ENCODE assay signal across 1 cellular context in the genomic region with DNA sequence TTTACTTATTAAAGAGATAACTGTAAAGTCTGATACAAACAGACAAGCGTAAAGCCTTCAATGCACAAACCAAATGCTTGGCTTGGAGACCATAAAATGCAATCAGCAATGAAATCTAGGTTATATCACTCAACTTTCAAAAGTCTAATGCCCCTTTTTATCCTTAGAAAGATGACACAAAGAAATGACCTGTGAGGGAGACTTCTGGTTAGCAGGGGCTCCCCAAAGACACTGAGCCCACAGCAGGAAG.
TF ChIP-seq lines count a peak whose summit lies in the region.

No MANE protein-coding gene starts in this region.

TF ChIP-seq in GM12878, 131 proteins besides CTCF, POLR2A, EP300 and RAD21 (continued from another document and continues in another):
- no peak for TF ChIP-seq CHD2 (IDR thresholded peaks at IDR 0.05; ENCODE audit: borderline replicate concordance, low read depth, low read length)
- no peak for TF ChIP-seq SMC3 (IDR thresholded peaks at IDR 0.05; ENCODE audit: borderline replicate concordance, low read length)
- TF ChIP-seq SPI1 (IDR thresholded peaks at IDR 0.05; ENCODE audit: borderline replicate concordance, insufficient read depth, low read depth, low read length): 0 out of 2 replicates have a peak, but pooled peaks have one; percentile 59
- TF ChIP-seq NR2F1 (conservative IDR thresholded peaks at IDR 0.05): peak; percentile 56; the same call in 1 of the 2 replicates
- TF ChIP-seq FOXM1 (IDR thresholded peaks at IDR 0.05; ENCODE audit: low read depth, low read length): no peak
- TF ChIP-seq SUZ12 (IDR thresholded peaks at IDR 0.05; ENCODE audit: unreplicated experiment): no peak
- no peak for TF ChIP-seq ZNF622 (IDR thresholded peaks at IDR 0.05)
- TF ChIP-seq, protein P1, sequence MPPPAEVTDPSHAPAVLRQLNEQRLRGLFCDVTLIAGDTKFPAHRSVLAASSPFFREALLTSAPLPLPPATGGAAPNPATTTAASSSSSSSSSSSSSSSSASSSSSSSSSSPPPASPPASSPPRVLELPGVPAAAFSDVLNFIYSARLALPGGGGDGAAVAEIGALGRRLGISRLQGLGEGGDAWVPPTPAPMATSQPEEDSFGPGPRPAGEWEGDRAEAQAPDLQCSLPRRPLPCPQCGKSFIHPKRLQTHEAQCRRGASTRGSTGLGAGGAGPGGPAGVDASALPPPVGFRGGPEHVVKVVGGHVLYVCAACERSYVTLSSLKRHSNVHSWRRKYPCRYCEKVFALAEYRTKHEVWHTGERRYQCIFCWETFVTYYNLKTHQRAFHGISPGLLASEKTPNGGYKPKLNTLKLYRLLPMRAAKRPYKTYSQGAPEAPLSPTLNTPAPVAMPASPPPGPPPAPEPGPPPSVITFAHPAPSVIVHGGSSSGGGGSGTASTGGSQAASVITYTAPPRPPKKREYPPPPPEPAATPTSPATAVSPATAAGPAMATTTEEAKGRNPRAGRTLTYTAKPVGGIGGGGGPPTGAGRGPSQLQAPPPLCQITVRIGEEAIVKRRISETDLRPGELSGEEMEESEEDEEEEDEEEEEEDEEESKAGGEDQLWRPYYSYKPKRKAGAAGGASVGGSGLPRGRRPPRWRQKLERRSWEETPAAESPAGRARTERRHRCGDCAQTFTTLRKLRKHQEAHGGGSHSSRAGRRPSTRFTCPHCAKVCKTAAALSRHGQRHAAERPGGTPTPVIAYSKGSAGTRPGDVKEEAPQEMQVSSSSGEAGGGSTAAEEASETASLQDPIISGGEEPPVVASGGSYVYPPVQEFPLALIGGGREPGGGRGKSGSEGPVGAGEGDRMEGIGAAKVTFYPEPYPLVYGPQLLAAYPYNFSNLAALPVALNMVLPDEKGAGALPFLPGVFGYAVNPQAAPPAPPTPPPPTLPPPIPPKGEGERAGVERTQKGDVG (CRISPR knock-in tag; IDR thresholded peaks at IDR 0.05): no peak
- TF ChIP-seq, protein P2, sequence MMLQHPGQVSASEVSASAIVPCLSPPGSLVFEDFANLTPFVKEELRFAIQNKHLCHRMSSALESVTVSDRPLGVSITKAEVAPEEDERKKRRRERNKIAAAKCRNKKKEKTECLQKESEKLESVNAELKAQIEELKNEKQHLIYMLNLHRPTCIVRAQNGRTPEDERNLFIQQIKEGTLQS (IDR thresholded peaks at IDR 0.05; ENCODE audit: borderline replicate concordance, extremely low read depth, low read depth, low read length): no peak
- TF ChIP-seq SREBF1 (IDR thresholded peaks at IDR 0.05; ENCODE audit: low read length): no peak
- TF ChIP-seq, protein P3, sequence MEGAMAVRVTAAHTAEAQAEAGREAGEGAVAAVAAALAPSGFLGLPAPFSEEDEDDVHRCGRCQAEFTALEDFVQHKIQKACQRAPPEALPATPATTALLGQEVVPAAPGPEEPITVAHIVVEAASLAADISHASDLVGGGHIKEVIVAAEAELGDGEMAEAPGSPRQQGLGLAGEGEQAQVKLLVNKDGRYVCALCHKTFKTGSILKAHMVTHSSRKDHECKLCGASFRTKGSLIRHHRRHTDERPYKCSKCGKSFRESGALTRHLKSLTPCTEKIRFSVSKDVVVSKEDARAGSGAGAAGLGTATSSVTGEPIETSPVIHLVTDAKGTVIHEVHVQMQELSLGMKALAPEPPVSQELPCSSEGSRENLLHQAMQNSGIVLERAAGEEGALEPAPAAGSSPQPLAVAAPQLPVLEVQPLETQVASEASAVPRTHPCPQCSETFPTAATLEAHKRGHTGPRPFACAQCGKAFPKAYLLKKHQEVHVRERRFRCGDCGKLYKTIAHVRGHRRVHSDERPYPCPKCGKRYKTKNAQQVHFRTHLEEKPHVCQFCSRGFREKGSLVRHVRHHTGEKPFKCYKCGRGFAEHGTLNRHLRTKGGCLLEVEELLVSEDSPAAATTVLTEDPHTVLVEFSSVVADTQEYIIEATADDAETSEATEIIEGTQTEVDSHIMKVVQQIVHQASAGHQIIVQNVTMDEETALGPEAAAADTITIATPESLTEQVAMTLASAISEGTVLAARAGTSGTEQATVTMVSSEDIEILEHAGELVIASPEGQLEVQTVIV (IDR thresholded peaks at IDR 0.05; ENCODE audit: borderline replicate concordance, partially characterized antibody): no peak
- TF ChIP-seq IKZF1 (conservative IDR thresholded peaks at IDR 0.05): no peak; the same call in 1 of the 2 replicates
- peak; percentile 5 for TF ChIP-seq SMAD1 (IDR thresholded peaks at IDR 0.05; ENCODE audit: low read depth, partially characterized antibody)
- no peak for TF ChIP-seq BMI1 (IDR thresholded peaks at IDR 0.05; ENCODE audit: borderline replicate concordance)
- peak; percentile 81; the same call in 1 of the 2 replicates for TF ChIP-seq PML (IDR thresholded peaks at IDR 0.05; ENCODE audit: low read length)
- TF ChIP-seq, protein P4, sequence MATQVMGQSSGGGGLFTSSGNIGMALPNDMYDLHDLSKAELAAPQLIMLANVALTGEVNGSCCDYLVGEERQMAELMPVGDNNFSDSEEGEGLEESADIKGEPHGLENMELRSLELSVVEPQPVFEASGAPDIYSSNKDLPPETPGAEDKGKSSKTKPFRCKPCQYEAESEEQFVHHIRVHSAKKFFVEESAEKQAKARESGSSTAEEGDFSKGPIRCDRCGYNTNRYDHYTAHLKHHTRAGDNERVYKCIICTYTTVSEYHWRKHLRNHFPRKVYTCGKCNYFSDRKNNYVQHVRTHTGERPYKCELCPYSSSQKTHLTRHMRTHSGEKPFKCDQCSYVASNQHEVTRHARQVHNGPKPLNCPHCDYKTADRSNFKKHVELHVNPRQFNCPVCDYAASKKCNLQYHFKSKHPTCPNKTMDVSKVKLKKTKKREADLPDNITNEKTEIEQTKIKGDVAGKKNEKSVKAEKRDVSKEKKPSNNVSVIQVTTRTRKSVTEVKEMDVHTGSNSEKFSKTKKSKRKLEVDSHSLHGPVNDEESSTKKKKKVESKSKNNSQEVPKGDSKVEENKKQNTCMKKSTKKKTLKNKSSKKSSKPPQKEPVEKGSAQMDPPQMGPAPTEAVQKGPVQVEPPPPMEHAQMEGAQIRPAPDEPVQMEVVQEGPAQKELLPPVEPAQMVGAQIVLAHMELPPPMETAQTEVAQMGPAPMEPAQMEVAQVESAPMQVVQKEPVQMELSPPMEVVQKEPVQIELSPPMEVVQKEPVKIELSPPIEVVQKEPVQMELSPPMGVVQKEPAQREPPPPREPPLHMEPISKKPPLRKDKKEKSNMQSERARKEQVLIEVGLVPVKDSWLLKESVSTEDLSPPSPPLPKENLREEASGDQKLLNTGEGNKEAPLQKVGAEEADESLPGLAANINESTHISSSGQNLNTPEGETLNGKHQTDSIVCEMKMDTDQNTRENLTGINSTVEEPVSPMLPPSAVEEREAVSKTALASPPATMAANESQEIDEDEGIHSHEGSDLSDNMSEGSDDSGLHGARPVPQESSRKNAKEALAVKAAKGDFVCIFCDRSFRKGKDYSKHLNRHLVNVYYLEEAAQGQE (IDR thresholded peaks at IDR 0.05; ENCODE audit: low read depth, low read length): no peak
- no peak for TF ChIP-seq BHLHE40 (IDR thresholded peaks at IDR 0.05; ENCODE audit: borderline replicate concordance in 1 of 2, low read depth in 2 of 2, low read length in 1 of 2)
- TF ChIP-seq, protein P5, sequence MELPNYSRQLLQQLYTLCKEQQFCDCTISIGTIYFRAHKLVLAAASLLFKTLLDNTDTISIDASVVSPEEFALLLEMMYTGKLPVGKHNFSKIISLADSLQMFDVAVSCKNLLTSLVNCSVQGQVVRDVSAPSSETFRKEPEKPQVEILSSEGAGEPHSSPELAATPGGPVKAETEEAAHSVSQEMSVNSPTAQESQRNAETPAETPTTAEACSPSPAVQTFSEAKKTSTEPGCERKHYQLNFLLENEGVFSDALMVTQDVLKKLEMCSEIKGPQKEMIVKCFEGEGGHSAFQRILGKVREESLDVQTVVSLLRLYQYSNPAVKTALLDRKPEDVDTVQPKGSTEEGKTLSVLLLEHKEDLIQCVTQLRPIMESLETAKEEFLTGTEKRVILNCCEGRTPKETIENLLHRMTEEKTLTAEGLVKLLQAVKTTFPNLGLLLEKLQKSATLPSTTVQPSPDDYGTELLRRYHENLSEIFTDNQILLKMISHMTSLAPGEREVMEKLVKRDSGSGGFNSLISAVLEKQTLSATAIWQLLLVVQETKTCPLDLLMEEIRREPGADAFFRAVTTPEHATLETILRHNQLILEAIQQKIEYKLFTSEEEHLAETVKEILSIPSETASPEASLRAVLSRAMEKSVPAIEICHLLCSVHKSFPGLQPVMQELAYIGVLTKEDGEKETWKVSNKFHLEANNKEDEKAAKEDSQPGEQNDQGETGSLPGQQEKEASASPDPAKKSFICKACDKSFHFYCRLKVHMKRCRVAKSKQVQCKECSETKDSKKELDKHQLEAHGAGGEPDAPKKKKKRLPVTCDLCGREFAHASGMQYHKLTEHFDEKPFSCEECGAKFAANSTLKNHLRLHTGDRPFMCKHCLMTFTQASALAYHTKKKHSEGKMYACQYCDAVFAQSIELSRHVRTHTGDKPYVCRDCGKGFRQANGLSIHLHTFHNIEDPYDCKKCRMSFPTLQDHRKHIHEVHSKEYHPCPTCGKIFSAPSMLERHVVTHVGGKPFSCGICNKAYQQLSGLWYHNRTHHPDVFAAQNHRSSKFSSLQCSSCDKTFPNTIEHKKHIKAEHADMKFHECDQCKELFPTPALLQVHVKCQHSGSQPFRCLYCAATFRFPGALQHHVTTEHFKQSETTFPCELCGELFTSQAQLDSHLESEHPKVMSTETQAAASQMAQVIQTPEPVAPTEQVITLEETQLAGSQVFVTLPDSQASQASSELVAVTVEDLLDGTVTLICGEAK (IDR thresholded peaks at IDR 0.05; ENCODE audit: borderline replicate concordance): no peak; the same call in 1 of the 2 replicates
- TF ChIP-seq, protein P6, sequence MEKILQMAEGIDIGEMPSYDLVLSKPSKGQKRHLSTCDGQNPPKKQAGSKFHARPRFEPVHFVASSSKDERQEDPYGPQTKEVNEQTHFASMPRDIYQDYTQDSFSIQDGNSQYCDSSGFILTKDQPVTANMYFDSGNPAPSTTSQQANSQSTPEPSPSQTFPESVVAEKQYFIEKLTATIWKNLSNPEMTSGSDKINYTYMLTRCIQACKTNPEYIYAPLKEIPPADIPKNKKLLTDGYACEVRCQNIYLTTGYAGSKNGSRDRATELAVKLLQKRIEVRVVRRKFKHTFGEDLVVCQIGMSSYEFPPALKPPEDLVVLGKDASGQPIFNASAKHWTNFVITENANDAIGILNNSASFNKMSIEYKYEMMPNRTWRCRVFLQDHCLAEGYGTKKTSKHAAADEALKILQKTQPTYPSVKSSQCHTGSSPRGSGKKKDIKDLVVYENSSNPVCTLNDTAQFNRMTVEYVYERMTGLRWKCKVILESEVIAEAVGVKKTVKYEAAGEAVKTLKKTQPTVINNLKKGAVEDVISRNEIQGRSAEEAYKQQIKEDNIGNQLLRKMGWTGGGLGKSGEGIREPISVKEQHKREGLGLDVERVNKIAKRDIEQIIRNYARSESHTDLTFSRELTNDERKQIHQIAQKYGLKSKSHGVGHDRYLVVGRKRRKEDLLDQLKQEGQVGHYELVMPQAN (conservative IDR thresholded peaks at IDR 0.05): no peak
- TF ChIP-seq, protein P7, sequence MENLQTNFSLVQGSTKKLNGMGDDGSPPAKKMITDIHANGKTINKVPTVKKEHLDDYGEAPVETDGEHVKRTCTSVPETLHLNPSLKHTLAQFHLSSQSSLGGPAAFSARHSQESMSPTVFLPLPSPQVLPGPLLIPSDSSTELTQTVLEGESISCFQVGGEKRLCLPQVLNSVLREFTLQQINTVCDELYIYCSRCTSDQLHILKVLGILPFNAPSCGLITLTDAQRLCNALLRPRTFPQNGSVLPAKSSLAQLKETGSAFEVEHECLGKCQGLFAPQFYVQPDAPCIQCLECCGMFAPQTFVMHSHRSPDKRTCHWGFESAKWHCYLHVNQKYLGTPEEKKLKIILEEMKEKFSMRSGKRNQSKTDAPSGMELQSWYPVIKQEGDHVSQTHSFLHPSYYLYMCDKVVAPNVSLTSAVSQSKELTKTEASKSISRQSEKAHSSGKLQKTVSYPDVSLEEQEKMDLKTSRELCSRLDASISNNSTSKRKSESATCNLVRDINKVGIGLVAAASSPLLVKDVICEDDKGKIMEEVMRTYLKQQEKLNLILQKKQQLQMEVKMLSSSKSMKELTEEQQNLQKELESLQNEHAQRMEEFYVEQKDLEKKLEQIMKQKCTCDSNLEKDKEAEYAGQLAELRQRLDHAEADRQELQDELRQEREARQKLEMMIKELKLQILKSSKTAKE (IDR thresholded peaks at IDR 0.05; ENCODE audit: low read depth, poor library complexity, severe bottlenecking): no peak
- TF ChIP-seq TAF1 (IDR thresholded peaks at IDR 0.05; ENCODE audit: borderline replicate concordance, low read depth, low read length): peak; percentile 75
- TF ChIP-seq ASH2L (IDR thresholded peaks at IDR 0.05; ENCODE audit: borderline replicate concordance, low read depth): no peak
- TF ChIP-seq BRCA1 (IDR thresholded peaks at IDR 0.05; ENCODE audit: low read depth, low read length): no peak
- TF ChIP-seq FOXK2 (IDR thresholded peaks at IDR 0.05): no peak
- no peak for TF ChIP-seq POLR2AphosphoS2 (IDR thresholded peaks at IDR 0.05; ENCODE audit: low read depth, low read length)
- TF ChIP-seq MTA3 (IDR thresholded peaks at IDR 0.05; ENCODE audit: borderline replicate concordance, low read length): peak; percentile 64; the same call in 1 of the 2 replicates
- TF ChIP-seq, protein P8, sequence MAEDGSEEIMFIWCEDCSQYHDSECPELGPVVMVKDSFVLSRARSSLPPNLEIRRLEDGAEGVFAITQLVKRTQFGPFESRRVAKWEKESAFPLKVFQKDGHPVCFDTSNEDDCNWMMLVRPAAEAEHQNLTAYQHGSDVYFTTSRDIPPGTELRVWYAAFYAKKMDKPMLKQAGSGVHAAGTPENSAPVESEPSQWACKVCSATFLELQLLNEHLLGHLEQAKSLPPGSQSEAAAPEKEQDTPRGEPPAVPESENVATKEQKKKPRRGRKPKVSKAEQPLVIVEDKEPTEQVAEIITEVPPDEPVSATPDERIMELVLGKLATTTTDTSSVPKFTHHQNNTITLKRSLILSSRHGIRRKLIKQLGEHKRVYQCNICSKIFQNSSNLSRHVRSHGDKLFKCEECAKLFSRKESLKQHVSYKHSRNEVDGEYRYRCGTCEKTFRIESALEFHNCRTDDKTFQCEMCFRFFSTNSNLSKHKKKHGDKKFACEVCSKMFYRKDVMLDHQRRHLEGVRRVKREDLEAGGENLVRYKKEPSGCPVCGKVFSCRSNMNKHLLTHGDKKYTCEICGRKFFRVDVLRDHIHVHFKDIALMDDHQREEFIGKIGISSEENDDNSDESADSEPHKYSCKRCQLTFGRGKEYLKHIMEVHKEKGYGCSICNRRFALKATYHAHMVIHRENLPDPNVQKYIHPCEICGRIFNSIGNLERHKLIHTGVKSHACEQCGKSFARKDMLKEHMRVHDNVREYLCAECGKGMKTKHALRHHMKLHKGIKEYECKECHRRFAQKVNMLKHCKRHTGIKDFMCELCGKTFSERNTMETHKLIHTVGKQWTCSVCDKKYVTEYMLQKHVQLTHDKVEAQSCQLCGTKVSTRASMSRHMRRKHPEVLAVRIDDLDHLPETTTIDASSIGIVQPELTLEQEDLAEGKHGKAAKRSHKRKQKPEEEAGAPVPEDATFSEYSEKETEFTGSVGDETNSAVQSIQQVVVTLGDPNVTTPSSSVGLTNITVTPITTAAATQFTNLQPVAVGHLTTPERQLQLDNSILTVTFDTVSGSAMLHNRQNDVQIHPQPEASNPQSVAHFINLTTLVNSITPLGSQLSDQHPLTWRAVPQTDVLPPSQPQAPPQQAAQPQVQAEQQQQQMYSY (CRISPR knock-in tag; IDR thresholded peaks at IDR 0.05): no peak
- no peak for TF ChIP-seq YY1 (IDR thresholded peaks at IDR 0.05; ENCODE audit: low read depth, low read length)
- no peak for TF ChIP-seq FOS (IDR thresholded peaks at IDR 0.05; ENCODE audit: borderline replicate concordance, extremely low read depth, insufficient read length)
- TF ChIP-seq ZNF207 (IDR thresholded peaks at IDR 0.05; ENCODE audit: borderline replicate concordance): no peak
- no peak for TF ChIP-seq KAT2A (conservative IDR thresholded peaks at IDR 0.05; ENCODE audit: control insufficient read depth, low read depth, low read length)
- no peak for TF ChIP-seq MEF2B (IDR thresholded peaks at IDR 0.05; ENCODE audit: partially characterized antibody, poor library complexity, severe bottlenecking)
- TF ChIP-seq SUPT20H (IDR thresholded peaks at IDR 0.05; ENCODE audit: borderline replicate concordance, control insufficient read depth, low read depth, low read length): no peak
- no peak for TF ChIP-seq NR2C1 (IDR thresholded peaks at IDR 0.05)
- no peak for TF ChIP-seq MTA2 (IDR thresholded peaks at IDR 0.05; ENCODE audit: low read depth)
